ENCODE assay signal across 8 cellular contexts in the genomic region with DNA sequence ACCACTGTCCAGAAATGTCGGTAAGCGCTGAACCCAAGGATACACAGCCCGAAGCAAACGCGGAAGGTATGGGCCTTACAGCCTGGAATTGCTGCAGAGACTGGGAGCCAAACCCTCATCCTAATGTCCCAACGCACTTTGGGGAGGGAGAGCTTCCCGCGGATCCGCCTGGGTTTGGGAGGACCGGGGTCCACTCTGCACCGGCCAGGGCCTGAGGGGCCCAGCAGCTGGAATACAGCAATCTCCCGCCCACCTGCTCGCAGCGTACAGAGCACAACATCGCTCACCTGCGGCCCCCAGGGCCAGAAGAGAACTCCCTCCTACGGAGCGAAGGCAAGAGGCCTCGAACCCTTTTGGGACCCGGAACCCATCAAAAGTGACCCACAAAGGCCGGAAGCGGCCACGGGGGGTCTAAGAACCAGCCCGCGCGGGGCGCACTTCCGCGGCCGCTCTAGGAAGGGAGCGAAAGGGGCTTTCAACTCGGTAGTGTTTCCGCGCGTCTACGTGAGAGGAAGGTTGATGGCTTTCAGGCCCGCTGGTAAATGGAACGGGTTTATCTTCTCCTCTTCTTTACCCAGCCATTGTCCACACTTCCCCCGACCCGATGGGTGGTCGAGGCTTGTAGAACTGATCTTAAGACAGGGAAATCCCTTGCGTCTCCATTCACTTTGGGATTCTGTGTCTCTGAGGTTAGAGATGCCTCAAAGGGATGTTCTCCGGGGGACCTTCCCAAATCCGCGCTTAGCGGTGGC. TPM values are rescaled to one million over a fixed set of nuclear protein-coding genes. Genes with fewer than 3 reads are reported as not detected.
A peak's percentile ranks its signal among the peaks of the same experiment; 100 is the strongest.
DNase-seq lines count a peak whose midpoint lies in the region; ATAC-seq and TF ChIP-seq lines count a peak whose summit lies in the region.

A gene (minus strand): TSS at position 378 of the 752 bp plus-strand sequence. CDS start 1,342 bp downstream, outside the sequence.

- DNase-seq in DND-41: peak; percentile 90
- DNase-seq in LHCN-M2 (ENCODE audit: low read depth): peak; percentile 88
- DNase-seq in SK-MEL-5 (ENCODE audit: low read depth, low spot score): peak; percentile 69
- DNase-seq in activated naive CD8-positive, alpha-beta T cell treated with anti-CD3 and anti-CD28 coated beads for 36 hours: peak; percentile 89
- DNase-seq in cardiac muscle cell (ENCODE audit: low read depth in 1 of 2, low spot score in 1 of 2): peak; percentile 89 to 95
- DNase-seq in thyroid gland: peak; percentile 75 to 84

- H3K79me2 ChIP-seq in DND-41 (ENCODE audit: insufficient read depth, low read length): peaks cover 51% of the 10 kb centered on the region
- H3K79me2 ChIP-seq in parathyroid adenoma: no peaks in the 10 kb centered on the region

- H3K27me3 ChIP-seq in DND-41 (ENCODE audit: insufficient read depth, low read length, poor library complexity) (no peaks in the 10 kb centered on the region), cardiac muscle cell (peaks cover 5% of the 10 kb centered on the region), parathyroid adenoma (ENCODE audit: control insufficient read depth, insufficient read depth, low read length) (no peaks in the 10 kb centered on the region), thyroid gland (no peaks in the 10 kb centered on the region)

- ATAC-seq in DND-41 (ENCODE audit: insufficient read depth, low read depth) (peak; percentile 93), GM21717 (IDR thresholded peaks at IDR 0.05; ENCODE audit: unreplicated experiment) (peak; percentile 89)

- in situ Hi-C loops in SK-MEL-5 (cut with HindIII; ENCODE audit: low pct_unique_long_range_greater_than_20kb, low sequenced_read_pairs): no loop called here

- peak; percentile 80 for TF ChIP-seq CTCF in DND-41 (IDR thresholded peaks at IDR 0.05; ENCODE audit: borderline replicate concordance, extremely low read depth, low read length, poor library complexity, severe bottlenecking)
- peak; percentile 67 for TF ChIP-seq CTCF in cardiac muscle cell (IDR thresholded peaks at IDR 0.05; ENCODE audit: low read depth, low read length)
- peak; percentile 39 for TF ChIP-seq CTCF in parathyroid adenoma (IDR thresholded peaks at IDR 0.05)
- peak in 4 of 6 experiments; percentile 37 to 56 (median 49) for TF ChIP-seq CTCF in thyroid gland (IDR thresholded peaks at IDR 0.05)

- no peaks in the 10 kb centered on the region for H3K9me3 Mint-ChIP-seq in activated naive CD8-positive, alpha-beta T cell treated with anti-CD3 and anti-CD28 coated beads for 36 hours

- intact Hi-C loops in thyroid gland (cut with DNase I): no loop called here

- H3K9ac ChIP-seq in DND-41 (ENCODE audit: low read depth, low read length): peak within 1 kb of the TSS; percentile 98
- H3K9ac ChIP-seq in parathyroid adenoma: peak within 1 kb of the TSS; percentile 2

- H3K27ac Mint-ChIP-seq in activated naive CD8-positive, alpha-beta T cell treated with anti-CD3 and anti-CD28 coated beads for 36 hours: peak within 1 kb of the TSS; percentile 97

- peak within 1 kb of the TSS; percentile 97 for H3K27ac ChIP-seq in DND-41 (ENCODE audit: low read length)
- peak within 1 kb of the TSS; percentile 38 for H3K27ac ChIP-seq in cardiac muscle cell
- H3K27ac ChIP-seq in parathyroid adenoma: no peak within 1 kb of the TSS
- H3K27ac ChIP-seq in thyroid gland: peak within 1 kb of the TSS in 1 of 3 donors; percentile 72

- H3K36me3 Mint-ChIP-seq in activated naive CD8-positive, alpha-beta T cell treated with anti-CD3 and anti-CD28 coated beads for 36 hours: peaks cover 41% of the 10 kb centered on the region

- H3K4me2 ChIP-seq in DND-41 (ENCODE audit: insufficient read depth, low read length) (peak within 1 kb of the TSS; percentile 74), parathyroid adenoma (ENCODE audit: low read length) (peak within 1 kb of the TSS; percentile 73)

- peaks cover 31% of the 10 kb centered on the region for H3K27me3 Mint-ChIP-seq in activated naive CD8-positive, alpha-beta T cell treated with anti-CD3 and anti-CD28 coated beads for 36 hours

- H3K4me3 ChIP-seq in DND-41 (ENCODE audit: low read depth in 1 of 2, low read length in 2 of 2): peak within 1 kb of the TSS; percentile 96 to 98
- H3K4me3 ChIP-seq in cardiac muscle cell: peak within 1 kb of the TSS; percentile 87
- peak within 1 kb of the TSS; percentile 63 for H3K4me3 ChIP-seq in parathyroid adenoma (ENCODE audit: low read depth, low read length)
- H3K4me3 ChIP-seq in thyroid gland (replicated peaks in 1 of 3): peak within 1 kb of the TSS; percentile 43 to 82 (median 73)

- TF ChIP-seq POLR2A in thyroid gland (IDR thresholded peaks at IDR 0.05): peak in 1 of 2 donors; percentile 49

- 4 to 5% methylated on average over 30 to 36 of the region's 46 CpGs for WGBS in thyroid gland, 2 donors

- H3K36me3 ChIP-seq in DND-41 (ENCODE audit: insufficient read depth, low read length) (peaks cover 41% of the 10 kb centered on the region), cardiac muscle cell (peaks cover 7% of the 10 kb centered on the region), parathyroid adenoma (ENCODE audit: control insufficient read depth, insufficient read depth, low read length) (no peaks in the 10 kb centered on the region), thyroid gland (no peaks in the 10 kb centered on the region)

- peaks cover 42% of the 10 kb centered on the region for H3K4me1 Mint-ChIP-seq in activated naive CD8-positive, alpha-beta T cell treated with anti-CD3 and anti-CD28 coated beads for 36 hours

- peaks cover 17% of the 10 kb centered on the region for H4K20me1 ChIP-seq in DND-41 (ENCODE audit: insufficient read depth, low read length)

- H3K4me1 ChIP-seq in DND-41 (ENCODE audit: insufficient read depth, low read length) (peaks cover 48% of the 10 kb centered on the region), cardiac muscle cell (ENCODE audit: low read depth) (peaks cover 6% of the 10 kb centered on the region), parathyroid adenoma (peaks cover 3% of the 10 kb centered on the region), thyroid gland (peaks cover 4 to 48% of the 10 kb centered on the region in 2 donors)

- H3K4me3 Mint-ChIP-seq in activated naive CD8-positive, alpha-beta T cell treated with anti-CD3 and anti-CD28 coated beads for 36 hours: peak within 1 kb of the TSS; percentile 93

- H2AFZ ChIP-seq in DND-41 (ENCODE audit: low read depth, low read length): peak within 1 kb of the TSS; percentile 100
- H2AFZ ChIP-seq in parathyroid adenoma: peak within 1 kb of the TSS; percentile 97

- no peaks in the 10 kb centered on the region for H3K9me3 ChIP-seq in DND-41 (ENCODE audit: insufficient read depth, low read length, severe bottlenecking)
- H3K9me3 ChIP-seq in cardiac muscle cell (ENCODE audit: low read depth): no peaks in the 10 kb centered on the region
- no peaks in the 10 kb centered on the region for H3K9me3 ChIP-seq in parathyroid adenoma (ENCODE audit: control insufficient read depth, low read length)
- H3K9me3 ChIP-seq in thyroid gland: no peaks in the 10 kb centered on the region

RNA-seq across cellular contexts. Expression of the gene that starts here (rescaled TPM):
- 3.6 and 4.7 TPM in 2 replicates for total RNA-seq in LHCN-M2 (2014; rRNA removed)
- 1.0 TPM for polyA plus RNA-seq in LHCN-M2 (2012)
- total RNA-seq in SK-MEL-5 (2014; rRNA removed; shearing (Covaris generic)): 1.6 and 1.8 TPM in 2 replicates
- 0.44 and 0.58 TPM in 2 replicates for polyA plus RNA-seq in SK-MEL-5 (2015; cell fraction: cytosol; rRNA removed)
- polyA plus RNA-seq in SK-MEL-5 (2015; cell fraction: nucleus; rRNA removed): 1.5 and 1.9 TPM in 2 replicates
- total RNA-seq in activated naive CD8-positive, alpha-beta T cell treated with anti-CD3 and anti-CD28 coated beads for 36 hours: 1 to 10 TPM; 6.8 to 7.2 TPM
- total RNA-seq in cardiac muscle cell: 7.6 and 12.0 TPM in 2 replicates
- 7.0 and 7.3 TPM in 2 replicates for polyA plus RNA-seq in cardiac muscle cell
- total RNA-seq in thyroid gland: 10 to 100 TPM in 2 of 4 donors, 1 to 10 TPM in 2; 8.1 to 13.3 (median 9.5) TPM
